1 cellular context compared by ENCODE assay signal in genomic region chr18:39241534-39241933, GRCh38.
TF ChIP-seq lines count a peak whose summit lies in the region.

No MANE protein-coding gene starts in this region.

TF ChIP-seq in HepG2, 621 proteins besides CTCF, POLR2A, EP300 and RAD21 (continued from another document):
- TF ChIP-seq PRDM10 (CRISPR knock-in tag; IDR thresholded peaks at IDR 0.05; ENCODE audit: low read depth) (no peak), ZBTB26 (CRISPR knock-in tag; IDR thresholded peaks at IDR 0.05; ENCODE audit: borderline replicate concordance) (0 out of 2 replicates have a peak, but pooled peaks have one; percentile 47), CEBPZ (IDR thresholded peaks at IDR 0.05; ENCODE audit: low read length) (no peak), GATAD2A (CRISPR knock-in tag; IDR thresholded peaks at IDR 0.05) (peak; percentile 91), ZNF746 (CRISPR knock-in tag; IDR thresholded peaks at IDR 0.05) (no peak), ZNF10 (CRISPR knock-in tag; IDR thresholded peaks at IDR 0.05; ENCODE audit: borderline replicate concordance, low read depth) (no peak), ZBTB37 (CRISPR knock-in tag; IDR thresholded peaks at IDR 0.05) (no peak), PHF8 (CRISPR knock-in tag; IDR thresholded peaks at IDR 0.05) (no peak), ZNF234 (CRISPR knock-in tag; conservative IDR thresholded peaks at IDR 0.05) (no peak), BHLHE40 (IDR thresholded peaks at IDR 0.05; ENCODE audit: low read length) (no peak), ZNF225 (CRISPR knock-in tag; IDR thresholded peaks at IDR 0.05) (no peak), ZHX1 (CRISPR knock-in tag; IDR thresholded peaks at IDR 0.05; ENCODE audit: low read depth) (no peak), U2AF1 (optimal IDR thresholded peaks at IDR 0.05; ENCODE audit: low read depth, low read length) (no peak), MYC (CRISPR knock-in tag; IDR thresholded peaks at IDR 0.05; ENCODE audit: borderline replicate concordance) (no peak), ZNF672 (CRISPR knock-in tag; IDR thresholded peaks at IDR 0.05) (no peak), NR2C2 (CRISPR knock-in tag; IDR thresholded peaks at IDR 0.05; ENCODE audit: borderline replicate concordance) (no peak), BORCS8-MEF2B (CRISPR knock-in tag; IDR thresholded peaks at IDR 0.05) (no peak), ZNF432 (CRISPR knock-in tag; IDR thresholded peaks at IDR 0.05; ENCODE audit: borderline replicate concordance) (no peak), ZNF513 (CRISPR knock-in tag; conservative IDR thresholded peaks at IDR 0.05) (no peak), MIER2 (CRISPR knock-in tag; IDR thresholded peaks at IDR 0.05) (peak; percentile 41; the same call in 1 of the 2 replicates), MXI1 (IDR thresholded peaks at IDR 0.05; ENCODE audit: borderline replicate concordance, low read depth, low read length) (no peak), AKAP8 (CRISPR knock-in tag; IDR thresholded peaks at IDR 0.05) (no peak), ZNF878 (CRISPR knock-in tag; IDR thresholded peaks at IDR 0.05) (no peak), HCFC1 (IDR thresholded peaks at IDR 0.05; ENCODE audit: low read depth, low read length) (no peak), ZNF362 (CRISPR knock-in tag; IDR thresholded peaks at IDR 0.05; ENCODE audit: borderline replicate concordance) (no peak), ZNF83 (CRISPR knock-in tag; IDR thresholded peaks at IDR 0.05; ENCODE audit: borderline replicate concordance) (no peak), ZZZ3 (CRISPR knock-in tag; IDR thresholded peaks at IDR 0.05; ENCODE audit: borderline replicate concordance) (no peak), EED (CRISPR knock-in tag; IDR thresholded peaks at IDR 0.05) (no peak), SKI (IDR thresholded peaks at IDR 0.05; ENCODE audit: partially characterized antibody) (no peak), POGZ (CRISPR knock-in tag; IDR thresholded peaks at IDR 0.05) (peak; percentile 89), ZNF781 (CRISPR knock-in tag; IDR thresholded peaks at IDR 0.05; ENCODE audit: borderline replicate concordance, not compliant biosample characterization) (no peak), SPEN (CRISPR knock-in tag; IDR thresholded peaks at IDR 0.05; ENCODE audit: low read depth) (no peak), ZSCAN30 (CRISPR knock-in tag; IDR thresholded peaks at IDR 0.05) (no peak)
- TF ChIP-seq, protein P1, sequence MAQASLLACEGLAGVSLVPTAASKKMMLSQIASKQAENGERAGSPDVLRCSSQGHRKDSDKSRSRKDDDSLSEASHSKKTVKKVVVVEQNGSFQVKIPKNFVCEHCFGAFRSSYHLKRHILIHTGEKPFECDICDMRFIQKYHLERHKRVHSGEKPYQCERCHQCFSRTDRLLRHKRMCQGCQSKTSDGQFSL (CRISPR knock-in tag; IDR thresholded peaks at IDR 0.05) = no peak
- TF ChIP-seq, protein P2, sequence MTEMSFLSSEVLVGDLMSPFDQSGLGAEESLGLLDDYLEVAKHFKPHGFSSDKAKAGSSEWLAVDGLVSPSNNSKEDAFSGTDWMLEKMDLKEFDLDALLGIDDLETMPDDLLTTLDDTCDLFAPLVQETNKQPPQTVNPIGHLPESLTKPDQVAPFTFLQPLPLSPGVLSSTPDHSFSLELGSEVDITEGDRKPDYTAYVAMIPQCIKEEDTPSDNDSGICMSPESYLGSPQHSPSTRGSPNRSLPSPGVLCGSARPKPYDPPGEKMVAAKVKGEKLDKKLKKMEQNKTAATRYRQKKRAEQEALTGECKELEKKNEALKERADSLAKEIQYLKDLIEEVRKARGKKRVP (CRISPR knock-in tag; IDR thresholded peaks at IDR 0.05) = no peak
- TF ChIP-seq, protein P3, sequence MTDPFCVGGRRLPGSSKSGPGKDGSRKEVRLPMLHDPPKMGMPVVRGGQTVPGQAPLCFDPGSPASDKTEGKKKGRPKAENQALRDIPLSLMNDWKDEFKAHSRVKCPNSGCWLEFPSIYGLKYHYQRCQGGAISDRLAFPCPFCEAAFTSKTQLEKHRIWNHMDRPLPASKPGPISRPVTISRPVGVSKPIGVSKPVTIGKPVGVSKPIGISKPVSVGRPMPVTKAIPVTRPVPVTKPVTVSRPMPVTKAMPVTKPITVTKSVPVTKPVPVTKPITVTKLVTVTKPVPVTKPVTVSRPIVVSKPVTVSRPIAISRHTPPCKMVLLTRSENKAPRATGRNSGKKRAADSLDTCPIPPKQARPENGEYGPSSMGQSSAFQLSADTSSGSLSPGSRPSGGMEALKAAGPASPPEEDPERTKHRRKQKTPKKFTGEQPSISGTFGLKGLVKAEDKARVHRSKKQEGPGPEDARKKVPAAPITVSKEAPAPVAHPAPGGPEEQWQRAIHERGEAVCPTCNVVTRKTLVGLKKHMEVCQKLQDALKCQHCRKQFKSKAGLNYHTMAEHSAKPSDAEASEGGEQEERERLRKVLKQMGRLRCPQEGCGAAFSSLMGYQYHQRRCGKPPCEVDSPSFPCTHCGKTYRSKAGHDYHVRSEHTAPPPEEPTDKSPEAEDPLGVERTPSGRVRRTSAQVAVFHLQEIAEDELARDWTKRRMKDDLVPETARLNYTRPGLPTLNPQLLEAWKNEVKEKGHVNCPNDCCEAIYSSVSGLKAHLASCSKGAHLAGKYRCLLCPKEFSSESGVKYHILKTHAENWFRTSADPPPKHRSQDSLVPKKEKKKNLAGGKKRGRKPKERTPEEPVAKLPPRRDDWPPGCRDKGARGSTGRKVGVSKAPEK (CRISPR knock-in tag; IDR thresholded peaks at IDR 0.05; ENCODE audit: borderline replicate concordance) = no peak
- TF ChIP-seq, protein P4, sequence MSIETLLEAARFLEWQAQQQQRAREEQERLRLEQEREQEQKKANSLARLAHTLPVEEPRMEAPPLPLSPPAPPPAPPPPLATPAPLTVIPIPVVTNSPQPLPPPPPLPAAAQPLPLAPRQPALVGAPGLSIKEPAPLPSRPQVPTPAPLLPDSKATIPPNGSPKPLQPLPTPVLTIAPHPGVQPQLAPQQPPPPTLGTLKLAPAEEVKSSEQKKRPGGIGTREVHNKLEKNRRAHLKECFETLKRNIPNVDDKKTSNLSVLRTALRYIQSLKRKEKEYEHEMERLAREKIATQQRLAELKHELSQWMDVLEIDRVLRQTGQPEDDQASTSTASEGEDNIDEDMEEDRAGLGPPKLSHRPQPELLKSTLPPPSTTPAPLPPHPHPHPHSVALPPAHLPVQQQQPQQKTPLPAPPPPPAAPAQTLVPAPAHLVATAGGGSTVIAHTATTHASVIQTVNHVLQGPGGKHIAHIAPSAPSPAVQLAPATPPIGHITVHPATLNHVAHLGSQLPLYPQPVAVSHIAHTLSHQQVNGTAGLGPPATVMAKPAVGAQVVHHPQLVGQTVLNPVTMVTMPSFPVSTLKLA (IDR thresholded peaks at IDR 0.05) = no peak
